Comparison of ENCODE assay signal across 17 cellular contexts in the genomic region with DNA sequence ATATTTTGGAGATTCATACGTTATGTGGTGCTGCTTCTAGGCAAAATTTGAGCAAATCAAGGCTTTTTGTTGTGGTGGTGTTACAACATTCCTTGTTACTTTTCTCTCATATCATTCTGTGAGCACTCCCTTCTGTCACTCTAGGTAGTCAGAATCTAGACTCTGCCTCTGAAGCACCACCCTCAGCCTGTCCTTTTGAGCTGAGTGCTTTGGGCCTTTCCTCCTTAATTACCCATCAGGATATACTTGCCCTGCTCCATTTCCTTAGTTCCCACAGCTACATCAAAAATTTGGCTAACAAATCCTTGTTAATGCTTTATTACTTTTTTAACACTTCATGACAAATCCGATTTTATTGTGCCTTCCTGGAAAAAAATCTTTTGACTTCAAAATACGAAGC.
DNase-seq lines count a peak whose midpoint lies in the region; ATAC-seq and TF ChIP-seq lines count a peak whose summit lies in the region.
"Had no signal": no experiment of that assay in that cellular context is flagged by ENCODE, and none has a peak within 500 bp of the region (broad histone marks: within the 10 kb centered on the region; RNA-seq: fewer than 3 reads in every experiment).

No MANE protein-coding gene starts in this region.

- H3F3A ChIP-seq in SK-N-SH (replicated peaks; ENCODE audit: insufficient read depth) = no peaks in the 10 kb centered on the region

- TF ChIP-seq CTCF in SK-N-SH (IDR thresholded peaks at IDR 0.05) (no peak), GM10248 (IDR thresholded peaks at IDR 0.05; ENCODE audit: control extremely low read depth, extremely low read depth, low read depth, missing control alignments) (no peak)

- H3K27ac ChIP-seq in SK-N-SH (ENCODE audit: low read depth in 2 of 2, low read length in 1 of 2) (no peak overlapping the region), ACC112 (ENCODE audit: low read depth, low read length) (no peak overlapping the region)
- H3K27ac ChIP-seq: C4-2B had no signal

- DNase-seq in SK-N-SH (no peak), dermis blood vessel endothelial cell (peak; percentile 46), H7 (no peak), GM10248 (ENCODE audit: extremely low spot score) (no peak)
- DNase-seq: 8988T; BE2C; CD4-positive, alpha-beta memory T cell; DMS153; DMS79 treated with DMSO at 0.1 percent for 48 hours; EL; GDM1; IMR-90 had no signal

- H3K4me1 ChIP-seq in SK-N-SH (ENCODE audit: control insufficient read depth in 1 of 2, insufficient read depth in 2 of 2, low read depth in 1 of 2, low read length in 1 of 2) (no peaks in the 10 kb centered on the region), ACC112 (ENCODE audit: control insufficient read depth, insufficient read depth, low read length, unreplicated experiment) (no peaks in the 10 kb centered on the region), neuron (ENCODE audit: insufficient read depth, low read length) (peaks cover 2% of the 10 kb centered on the region)
- H3K4me1 ChIP-seq: BE2C had no signal

- POLR2A ChIA-PET in SK-N-SH (lab: Yijun Ruan, JAX) = no interaction called here
- POLR2A ChIA-PET in GM10248 (lab: Yijun Ruan, JAX) = no interaction called here

- H3K4me3 ChIP-seq in SK-N-SH (ENCODE audit: low read depth in 2 of 2, low read length in 1 of 2) = no peak overlapping the region
- no peak overlapping the region for H3K4me3 ChIP-seq in ACC112 (ENCODE audit: low read depth, low read length)
- no peak overlapping the region for H3K4me3 ChIP-seq in neuron (ENCODE audit: low read length)
- no peak overlapping the region for H3K4me3 ChIP-seq in H7 (ENCODE audit: insufficient read depth, low read depth, low read length)

- no peak for TF ChIP-seq EP300 in SK-N-SH (IDR thresholded peaks at IDR 0.05; ENCODE audit: borderline replicate concordance in 1 of 2, low read depth in 1 of 2, low read length in 1 of 2)

- CTCF ChIA-PET in SK-N-SH (lab: Yijun Ruan, JAX) (no interaction called here), GM10248 (lab: Yijun Ruan, JAX) (interaction anchor here (1.2 to 1.8 kb wide), 2 partner anchors 14 to 16 kb away, joined by 4 to 5 read pairs; no protein-coding TSS in a partner anchor)

- H3K9me3 ChIP-seq in SK-N-SH (peaks cover 10% of the 10 kb centered on the region; the same call in 1 of the 2 replicates), neuron (ENCODE audit: low read length) (peaks cover 3% of the 10 kb centered on the region)
- H3K9me3 ChIP-seq: BE2C had no signal

- no peaks in the 10 kb centered on the region for H3K9me2 ChIP-seq in SK-N-SH

- 31% methylated on average over 3 of the region's 3 CpGs for WGBS in SK-N-SH (ENCODE audit: low lambda C conversion rate)

- no peak overlapping the region for H3K9ac ChIP-seq in SK-N-SH

- H3K79me2 ChIP-seq in SK-N-SH (ENCODE audit: insufficient read depth) (no peaks in the 10 kb centered on the region), ACC112 (ENCODE audit: control insufficient read depth, insufficient read depth, low read length, unreplicated experiment) (no peaks in the 10 kb centered on the region)

- TF ChIP-seq RAD21 in SK-N-SH (IDR thresholded peaks at IDR 0.05; ENCODE audit: low read length) = no peak

- no peak for ATAC-seq in SK-N-SH treated with all-trans-retinoic acid at 6 μM for 48 hours
- ATAC-seq in HG02571 (IDR thresholded peaks at IDR 0.05; ENCODE audit: unreplicated experiment) = no peak

- H3K36me3 ChIP-seq in SK-N-SH (replicated peaks in 1 of 2; ENCODE audit: control insufficient read depth in 1 of 2, insufficient read depth in 2 of 2, low read length in 1 of 2) (no peaks in the 10 kb centered on the region), ACC112 (ENCODE audit: insufficient read depth, low read length) (no peaks in the 10 kb centered on the region), neuron (ENCODE audit: insufficient read depth, low read length) (no peaks in the 10 kb centered on the region), H7 (replicated peaks; ENCODE audit: control insufficient read depth, insufficient read depth, low read length) (no peaks in the 10 kb centered on the region)
- H3K36me3 ChIP-seq: BE2C had no signal

- H4K20me1 ChIP-seq in SK-N-SH (ENCODE audit: insufficient read depth) = no peaks in the 10 kb centered on the region

- H3K27me3 ChIP-seq in SK-N-SH (ENCODE audit: insufficient read depth) (no peaks in the 10 kb centered on the region), ACC112 (ENCODE audit: insufficient read depth, low read length) (no peaks in the 10 kb centered on the region), neuron (ENCODE audit: insufficient read depth, low read length) (no peaks in the 10 kb centered on the region), H7 (ENCODE audit: control insufficient read depth, insufficient read depth, low read length) (no peaks in the 10 kb centered on the region)
- H3K27me3 ChIP-seq: BE2C had no signal

- H2AFZ ChIP-seq in SK-N-SH (ENCODE audit: low read depth) (0 out of 2 replicates have a peak overlapping the region, but pooled peaks have one; percentile 18), ACC112 (ENCODE audit: low read length, unreplicated experiment) (peak overlapping the region; percentile 59), neuron (ENCODE audit: low read depth, low read length) (peak overlapping the region; percentile 81)

- H3K4me2 ChIP-seq in SK-N-SH = no peak overlapping the region

TF ChIP-seq in SK-N-SH, 30 proteins besides CTCF, POLR2A, EP300 and RAD21:
- TF ChIP-seq RXRA (IDR thresholded peaks at IDR 0.05; ENCODE audit: borderline replicate concordance, low read depth) = no peak
- TF ChIP-seq SMC3 (IDR thresholded peaks at IDR 0.05; ENCODE audit: low read depth, low read length) = no peak
- TF ChIP-seq FOXM1 (IDR thresholded peaks at IDR 0.05; ENCODE audit: low read depth) = no peak
- no peak for TF ChIP-seq GATA2 (CRISPR knock-in tag; IDR thresholded peaks at IDR 0.05)
- TF ChIP-seq, protein P1, sequence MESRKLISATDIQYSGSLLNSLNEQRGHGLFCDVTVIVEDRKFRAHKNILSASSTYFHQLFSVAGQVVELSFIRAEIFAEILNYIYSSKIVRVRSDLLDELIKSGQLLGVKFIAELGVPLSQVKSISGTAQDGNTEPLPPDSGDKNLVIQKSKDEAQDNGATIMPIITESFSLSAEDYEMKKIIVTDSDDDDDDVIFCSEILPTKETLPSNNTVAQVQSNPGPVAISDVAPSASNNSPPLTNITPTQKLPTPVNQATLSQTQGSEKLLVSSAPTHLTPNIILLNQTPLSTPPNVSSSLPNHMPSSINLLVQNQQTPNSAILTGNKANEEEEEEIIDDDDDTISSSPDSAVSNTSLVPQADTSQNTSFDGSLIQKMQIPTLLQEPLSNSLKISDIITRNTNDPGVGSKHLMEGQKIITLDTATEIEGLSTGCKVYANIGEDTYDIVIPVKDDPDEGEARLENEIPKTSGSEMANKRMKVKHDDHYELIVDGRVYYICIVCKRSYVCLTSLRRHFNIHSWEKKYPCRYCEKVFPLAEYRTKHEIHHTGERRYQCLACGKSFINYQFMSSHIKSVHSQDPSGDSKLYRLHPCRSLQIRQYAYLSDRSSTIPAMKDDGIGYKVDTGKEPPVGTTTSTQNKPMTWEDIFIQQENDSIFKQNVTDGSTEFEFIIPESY (IDR thresholded peaks at IDR 0.05; ENCODE audit: borderline replicate concordance, low read depth) = no peak
- TF ChIP-seq MEF2A (IDR thresholded peaks at IDR 0.05; ENCODE audit: borderline replicate concordance, low read depth) = no peak
- TF ChIP-seq, protein P2, sequence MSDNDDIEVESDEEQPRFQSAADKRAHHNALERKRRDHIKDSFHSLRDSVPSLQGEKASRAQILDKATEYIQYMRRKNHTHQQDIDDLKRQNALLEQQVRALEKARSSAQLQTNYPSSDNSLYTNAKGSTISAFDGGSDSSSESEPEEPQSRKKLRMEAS (IDR thresholded peaks at IDR 0.05; ENCODE audit: low read depth) = no peak
- TF ChIP-seq MXI1 (IDR thresholded peaks at IDR 0.05; ENCODE audit: low read depth, low read length) = no peak
- no peak for TF ChIP-seq CHD2 (IDR thresholded peaks at IDR 0.05; ENCODE audit: low read length, partially characterized antibody)
- TF ChIP-seq NFIC (IDR thresholded peaks at IDR 0.05; ENCODE audit: borderline replicate concordance) = no peak
TF ChIP-seq in SK-N-SH: peak in this region for 0.

TF ChIP-seq in SK-N-SH treated with all-trans-retinoic acid at 6 μM for 48 hours, 23 proteins besides CTCF, POLR2A, EP300 and RAD21 (continues in another document):
- TF ChIP-seq CSDC2 (CRISPR knock-in tag; IDR thresholded peaks at IDR 0.05) (no peak), ZFP30 (CRISPR knock-in tag; IDR thresholded peaks at IDR 0.05) (no peak), ZC3H10 (CRISPR knock-in tag; IDR thresholded peaks at IDR 0.05) (no peak), RARB (CRISPR knock-in tag; IDR thresholded peaks at IDR 0.05) (no peak), ARNTL (CRISPR knock-in tag; IDR thresholded peaks at IDR 0.05; ENCODE audit: borderline replicate concordance, low read depth) (no peak), CSRNP3 (CRISPR knock-in tag; IDR thresholded peaks at IDR 0.05) (no peak), ZNF8 (CRISPR knock-in tag; IDR thresholded peaks at IDR 0.05) (no peak)
- TF ChIP-seq, protein P3, sequence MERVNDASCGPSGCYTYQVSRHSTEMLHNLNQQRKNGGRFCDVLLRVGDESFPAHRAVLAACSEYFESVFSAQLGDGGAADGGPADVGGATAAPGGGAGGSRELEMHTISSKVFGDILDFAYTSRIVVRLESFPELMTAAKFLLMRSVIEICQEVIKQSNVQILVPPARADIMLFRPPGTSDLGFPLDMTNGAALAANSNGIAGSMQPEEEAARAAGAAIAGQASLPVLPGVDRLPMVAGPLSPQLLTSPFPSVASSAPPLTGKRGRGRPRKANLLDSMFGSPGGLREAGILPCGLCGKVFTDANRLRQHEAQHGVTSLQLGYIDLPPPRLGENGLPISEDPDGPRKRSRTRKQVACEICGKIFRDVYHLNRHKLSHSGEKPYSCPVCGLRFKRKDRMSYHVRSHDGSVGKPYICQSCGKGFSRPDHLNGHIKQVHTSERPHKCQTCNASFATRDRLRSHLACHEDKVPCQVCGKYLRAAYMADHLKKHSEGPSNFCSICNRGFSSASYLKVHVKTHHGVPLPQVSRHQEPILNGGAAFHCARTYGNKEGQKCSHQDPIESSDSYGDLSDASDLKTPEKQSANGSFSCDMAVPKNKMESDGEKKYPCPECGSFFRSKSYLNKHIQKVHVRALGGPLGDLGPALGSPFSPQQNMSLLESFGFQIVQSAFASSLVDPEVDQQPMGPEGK (CRISPR knock-in tag; IDR thresholded peaks at IDR 0.05; ENCODE audit: borderline replicate concordance) = no peak

Comparison
In these comparisons a context has a peak if more than half of its experiments do, and no peak if none do; other contexts are left out.
1. H2AFZ ChIP-seq: peak in every context shown above with its lines; median percentile 81 in neuron; 59 in ACC112; 18 in SK-N-SH.